Comparison of ENCODE assay signal across 18 cellular contexts in the genomic region with DNA sequence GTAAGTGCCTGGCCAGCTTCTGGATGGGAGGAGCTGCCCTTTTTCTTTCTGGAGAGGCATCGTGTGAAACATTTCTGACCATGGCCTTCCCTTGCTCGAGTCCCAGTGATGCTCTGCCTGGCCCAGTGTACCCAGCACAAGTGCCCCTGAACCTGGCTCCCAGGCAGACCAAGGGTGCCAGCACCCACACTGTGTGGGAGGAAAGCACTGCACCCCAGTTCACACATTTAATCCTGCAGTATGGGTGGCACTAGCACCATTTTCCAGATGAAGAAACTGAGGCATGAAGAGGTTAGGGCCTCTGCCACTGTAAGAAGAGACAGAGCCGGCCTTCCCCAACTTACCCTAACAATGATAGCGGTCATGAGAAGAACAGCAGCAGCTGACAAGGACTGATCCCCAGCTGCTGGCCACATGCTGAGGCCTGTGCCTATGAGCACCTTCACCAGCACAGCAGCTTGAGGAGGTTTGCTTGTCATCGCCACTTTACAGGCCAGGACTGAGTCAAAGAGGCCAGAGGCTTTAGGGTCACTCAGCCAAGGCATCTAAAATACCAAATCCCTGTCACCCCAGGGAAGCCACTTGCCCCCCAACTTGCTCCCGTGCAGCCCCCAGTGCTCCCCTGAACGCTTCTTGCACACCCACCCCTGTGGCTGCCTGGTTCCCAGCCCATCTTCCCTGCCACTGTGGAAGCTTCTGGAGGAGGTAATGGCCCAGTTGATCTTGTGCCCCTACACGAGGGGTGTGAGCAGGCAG. TPM values are rescaled to one million over a fixed set of nuclear protein-coding genes. Genes with fewer than 3 reads are reported as not detected.
DNase-seq lines count a peak whose midpoint lies in the region; TF ChIP-seq lines count a peak whose summit lies in the region.
"Had no signal": no experiment of that assay in that cellular context is flagged by ENCODE, and none has a peak within 500 bp of the region (broad histone marks: within the 10 kb centered on the region; RNA-seq: fewer than 3 reads in every experiment).

No MANE protein-coding gene starts in this region.

- H2AK5ac ChIP-seq in H9 (ENCODE audit: insufficient read length, low read length), result no peak overlapping the region

- intact Hi-C loops in posterior vena cava (cut with DNase I), result no loop called here
- intact Hi-C loops in activated T-helper 1 cell treated with anti-CD3 and anti-CD28 coated beads, Interleukin-12 subunit alpha, Interleukin-12 subunit beta, Interleukin-2, Interleukin-4 antibody, amounts not matched to agents 30 ng/mL and 10 ng/mL and 1 ng/mL, durations not matched to agents 14 hours and 24 hours and 36 hours (cut with micrococcal nuclease), result no loop called here

- H2AFZ ChIP-seq in H9 (ENCODE audit: low read length), result no peak overlapping the region
- H2AFZ ChIP-seq: GM23248, PC-9 had no signal

- no peak overlapping the region for H3K4ac ChIP-seq in H9 (ENCODE audit: low read depth, low read length)

- H3K23ac ChIP-seq in H9 (ENCODE audit: insufficient read length, low read depth, low read length), result no peak overlapping the region

- no peaks in the 10 kb centered on the region for H3K27me3 ChIP-seq in H9 (ENCODE audit: insufficient read depth, low read length)
- H3K27me3 ChIP-seq: BE2C had no signal

- H3K56ac ChIP-seq in H9 (ENCODE audit: insufficient read length, low read depth, low read length), result no peak overlapping the region

- no peak overlapping the region for H2BK120ac ChIP-seq in H9 (ENCODE audit: low read depth, low read length, poor library complexity, severe bottlenecking)

- H3K79me2 ChIP-seq in H9 (ENCODE audit: insufficient read depth, low read length), result no peaks in the 10 kb centered on the region

- no peak overlapping the region for H3K14ac ChIP-seq in H9 (ENCODE audit: insufficient read depth, low read length)

- no peaks in the 10 kb centered on the region for H4K20me1 ChIP-seq in H9 (ENCODE audit: control insufficient read depth, insufficient read depth, insufficient read length)

- H4K8ac ChIP-seq in H9 (replicated peaks; ENCODE audit: insufficient read length, low read depth, low read length), result no peak overlapping the region

- H3K36me3 Mint-ChIP-seq in H9 (ENCODE audit: insufficient read depth in 1 of 3, low read depth in 3 of 3), result no peaks in the 10 kb centered on the region
- H3K36me3 Mint-ChIP-seq in activated T-helper 1 cell treated with anti-CD3 and anti-CD28 coated beads, Interleukin-12 subunit alpha, Interleukin-12 subunit beta, Interleukin-2, Interleukin-4 antibody, amounts not matched to agents 30 ng/mL and 10 ng/mL and 1 ng/mL, durations not matched to agents 14 hours and 24 hours and 36 hours (ENCODE audit: low read depth), result no peaks in the 10 kb centered on the region
- H3K36me3 Mint-ChIP-seq: CD4-positive, alpha-beta memory T cell had no signal

- no peak overlapping the region for H2BK12ac ChIP-seq in H9 (ENCODE audit: insufficient read length, low read depth, low read length)

- H3K9ac ChIP-seq in H9 (ENCODE audit: extremely low read depth, insufficient read length, low read length), result no peak overlapping the region
- H3K9ac ChIP-seq: GM23248 had no signal

- WGBS in H9 (ENCODE audit: extremely low coverage, insufficient read length, low lambda C conversion rate), result no CpG with 5 or more reads among the region's 8 CpGs

- H3T11ph ChIP-seq in H9 (ENCODE audit: low read length), result no peak overlapping the region

- no peaks in the 10 kb centered on the region for H3K23me2 ChIP-seq in H9 (ENCODE audit: insufficient read length, low read depth, low read length, poor library complexity, severe bottlenecking)

- no peak overlapping the region for H2BK20ac ChIP-seq in H9 (ENCODE audit: low read depth, low read length, poor library complexity, severe bottlenecking)

- DNase-seq in activated CD8-positive, alpha-beta memory T cell treated with anti-CD3 and anti-CD28 coated beads for 24 hours, result peak; percentile 26
- DNase-seq in activated CD8-positive, alpha-beta memory T cell treated with anti-CD3 and anti-CD28 coated beads, Interleukin-2, amount 50 U/mL, for 48 hours, result no peak
- peak; percentile 15 for DNase-seq in H9
- DNase-seq in islet precursor cell, result peak; percentile 29
- DNase-seq in posterior vena cava (ENCODE audit: low spot score), result peak; percentile 35
- DNase-seq in activated T-helper 1 cell treated with anti-CD3 and anti-CD28 coated beads, Interleukin-12 subunit alpha, Interleukin-12 subunit beta, Interleukin-2, Interleukin-4 antibody, amounts not matched to agents 30 ng/mL and 10 ng/mL and 1 ng/mL, durations not matched to agents 14 hours and 24 hours and 36 hours (ENCODE audit: low spot score), result no peak
- no peak for DNase-seq in NCI-H187 treated with DMSO at 0.1 percent for 48 hours (lab: John Stamatoyannopoulos, UW)
- no peak for DNase-seq in NCI-H524 (lab: John Stamatoyannopoulos, UW)
- DNase-seq: 8988T; BE2C; CD4-positive, alpha-beta memory T cell; NCI-H1092 treated with DMSO at 0.1 percent for 48 hours; NCI-H2107; NCI-H510A; PC-9 had no signal

- peaks cover under 1 to 2% of the 10 kb centered on the region in 2 experiments; a peak in 4 of 5 replicates for H3K9me3 Mint-ChIP-seq in H9
- H3K9me3 Mint-ChIP-seq in activated T-helper 1 cell treated with anti-CD3 and anti-CD28 coated beads, Interleukin-12 subunit alpha, Interleukin-12 subunit beta, Interleukin-2, Interleukin-4 antibody, amounts not matched to agents 30 ng/mL and 10 ng/mL and 1 ng/mL, durations not matched to agents 14 hours and 24 hours and 36 hours, result no peaks in the 10 kb centered on the region

- no peaks in the 10 kb centered on the region for H3K79me1 ChIP-seq in H9 (ENCODE audit: insufficient read depth, low read depth, low read length, poor library complexity, severe bottlenecking)

- H3K18ac ChIP-seq in H9 (ENCODE audit: insufficient read length, low read depth, low read length), result no peak overlapping the region

- no peak overlapping the region for H2BK5ac ChIP-seq in H9 (ENCODE audit: insufficient read length, low read length)

- no peak for TF ChIP-seq CTCF in H9 (conservative IDR thresholded peaks at IDR 0.05)

- H3K4me1 ChIP-seq in H9 (ENCODE audit: insufficient read depth, low read length), result no peaks in the 10 kb centered on the region
- H3K4me1 ChIP-seq: BE2C had no signal

- no peak overlapping the region for H2BK15ac ChIP-seq in H9 (ENCODE audit: low read depth, low read length)

- H3K27ac Mint-ChIP-seq in H9, result no peak overlapping the region; a peak in 1 of 7 replicates
- no peak overlapping the region for H3K27ac Mint-ChIP-seq in activated T-helper 1 cell treated with anti-CD3 and anti-CD28 coated beads, Interleukin-12 subunit alpha, Interleukin-12 subunit beta, Interleukin-2, Interleukin-4 antibody, amounts not matched to agents 30 ng/mL and 10 ng/mL and 1 ng/mL, durations not matched to agents 14 hours and 24 hours and 36 hours
- H3K27ac Mint-ChIP-seq: CD4-positive, alpha-beta memory T cell had no signal

- no peak overlapping the region for H3K4me2 ChIP-seq in H9 (ENCODE audit: insufficient read depth, insufficient read length, low read length)
- H3K4me2 ChIP-seq: PC-9 had no signal

- peak overlapping the region in 1 of 2 experiments; percentile 7; a peak in 1 of 5 replicates for H3K4me3 Mint-ChIP-seq in H9
- H3K4me3 Mint-ChIP-seq in activated T-helper 1 cell treated with anti-CD3 and anti-CD28 coated beads, Interleukin-12 subunit alpha, Interleukin-12 subunit beta, Interleukin-2, Interleukin-4 antibody, amounts not matched to agents 30 ng/mL and 10 ng/mL and 1 ng/mL, durations not matched to agents 14 hours and 24 hours and 36 hours, result no peak overlapping the region
- H3K4me3 Mint-ChIP-seq: CD4-positive, alpha-beta memory T cell had no signal

- no peak overlapping the region for H4K5ac ChIP-seq in H9 (ENCODE audit: insufficient read length, low read depth, low read length)

- H3K9me3 ChIP-seq in H9 (ENCODE audit: control insufficient read depth, low read depth, low read length), result no peaks in the 10 kb centered on the region
- H3K9me3 ChIP-seq: BE2C had no signal

- no peak overlapping the region for H4K91ac ChIP-seq in H9 (ENCODE audit: insufficient read length, low read depth, low read length)

- H3K27me3 Mint-ChIP-seq in H9 (ENCODE audit: low read depth), result peaks cover 9% of the 10 kb centered on the region
- H3K27me3 Mint-ChIP-seq in activated T-helper 1 cell treated with anti-CD3 and anti-CD28 coated beads, Interleukin-12 subunit alpha, Interleukin-12 subunit beta, Interleukin-2, Interleukin-4 antibody, amounts not matched to agents 30 ng/mL and 10 ng/mL and 1 ng/mL, durations not matched to agents 14 hours and 24 hours and 36 hours (ENCODE audit: insufficient read depth), result peaks cover 3% of the 10 kb centered on the region

- H3K27ac ChIP-seq in H9 (ENCODE audit: insufficient read length, low read depth, low read length), result no peak overlapping the region
- H3K27ac ChIP-seq: GM23248, PC-9, RWPE1 had no signal

- H3K4me1 Mint-ChIP-seq in H9, result peaks cover 10 to 14% of the 10 kb centered on the region in 2 experiments
- no peaks in the 10 kb centered on the region for H3K4me1 Mint-ChIP-seq in activated T-helper 1 cell treated with anti-CD3 and anti-CD28 coated beads, Interleukin-12 subunit alpha, Interleukin-12 subunit beta, Interleukin-2, Interleukin-4 antibody, amounts not matched to agents 30 ng/mL and 10 ng/mL and 1 ng/mL, durations not matched to agents 14 hours and 24 hours and 36 hours (ENCODE audit: low read depth)
- H3K4me1 Mint-ChIP-seq: CD4-positive, alpha-beta memory T cell had no signal

RNA-seq across cellular contexts. Expression of gene PRR23E, which starts 15.0 kb away (rescaled TPM):
- total RNA-seq in H9 (2021) (not detected in 2 replicates), posterior vena cava (not detected)
- not detected in 2 replicates for total RNA-seq in activated T-helper 1 cell treated with anti-CD3 and anti-CD28 coated beads, Interleukin-12 subunit alpha, Interleukin-12 subunit beta, Interleukin-2, Interleukin-4 antibody, amounts not matched to agents 30 ng/mL and 10 ng/mL and 1 ng/mL, durations not matched to agents 14 hours and 24 hours and 36 hours
- total RNA-seq: CD4-positive, alpha-beta memory T cell; GM23248; K562; PC-9 had no signal

Comparison
In these comparisons a context has a peak if more than half of its experiments do, and no peak if none do; other contexts are left out.
1. DNase-seq: peak in activated CD8-positive, alpha-beta memory T cell treated with anti-CD3 and anti-CD28 coated beads for 24 hours (single experiment), H9 (single experiment), islet precursor cell (single experiment) and posterior vena cava (single experiment); none in activated CD8-positive, alpha-beta memory T cell treated with anti-CD3 and anti-CD28 coated beads, Interleukin-2, amount 50 U/mL, for 48 hours (single experiment), activated T-helper 1 cell treated with anti-CD3 and anti-CD28 coated beads, Interleukin-12 subunit alpha, Interleukin-12 subunit beta, Interleukin-2, Interleukin-4 antibody, amounts not matched to agents 30 ng/mL and 10 ng/mL and 1 ng/mL, durations not matched to agents 14 hours and 24 hours and 36 hours (single experiment), NCI-H187 treated with DMSO at 0.1 percent for 48 hours (single experiment) and NCI-H524 (0 of 2).